19 cellular contexts compared by ENCODE assay signal in genomic region chr3:4334548-4334947, GRCh38. TPM values are rescaled to one million over a fixed set of nuclear protein-coding genes. Genes with fewer than 3 reads are reported as not detected.
DNase-seq lines count a peak whose midpoint lies in the region; ATAC-seq and TF ChIP-seq lines count a peak whose summit lies in the region.
"Had no signal": no experiment of that assay in that cellular context is flagged by ENCODE, and none has a peak within 500 bp of the region (broad histone marks: within the 10 kb centered on the region; RNA-seq: fewer than 3 reads in every experiment).

No MANE protein-coding gene starts in this region.

- no peak overlapping the region for H3K4me2 ChIP-seq in GM23338

- peaks cover 12% of the 10 kb centered on the region for H3K36me3 Mint-ChIP-seq in GM23338 (ENCODE audit: low read depth)
- H3K36me3 Mint-ChIP-seq in WTC11 = peaks cover 10% of the 10 kb centered on the region
- H3K36me3 Mint-ChIP-seq: activated naive CD4-positive, alpha-beta T cell treated with anti-CD3 and anti-CD28 coated beads, Interleukin-2, amount 10 ng/mL, durations not matched to agents 7 days and 5 days had no signal

- H4K20me1 ChIP-seq in GM23338 (replicated peaks; ENCODE audit: insufficient read depth) = no peaks in the 10 kb centered on the region

- H3K9me3 Mint-ChIP-seq in GM23338 (peaks cover 10% of the 10 kb centered on the region), WTC11 (peaks cover 15% of the 10 kb centered on the region)

- H3K27me3 Mint-ChIP-seq in GM23338 (ENCODE audit: insufficient read depth, low read depth, poor library complexity) (peaks cover 3% of the 10 kb centered on the region), WTC11 (ENCODE audit: low read depth) (no peaks in the 10 kb centered on the region; the same call in 1 of the 2 replicates)
- H3K27me3 Mint-ChIP-seq: CD8-positive, alpha-beta memory T cell; IgD-negative memory B cell had no signal

- DNase-seq in GM23338 (ENCODE audit: low spot score) = peak; percentile 45
- DNase-seq in WTC11 (ENCODE audit: low spot score) = no peak
- no peak for DNase-seq in foreskin keratinocyte
- no peak for DNase-seq in Peyer's patch
- DNase-seq in AML-193 (lab: John Stamatoyannopoulos, UW) = no peak
- DNase-seq: activated CD4-positive, alpha-beta T cell treated with anti-CD3 and anti-CD28 coated beads for 4 hours; activated naive CD4-positive, alpha-beta T cell treated with anti-CD3 and anti-CD28 coated beads, Interleukin-2, amount 10 ng/mL, durations not matched to agents 7 days and 5 days; CD8-positive, alpha-beta memory T cell; erythroblast; NCI-H524; stimulated activated naive CD4-positive, alpha-beta T cell treated with Interleukin-2 at 50 U/mL for 16 hours; T1000; transverse colon had no signal

- H2AFZ ChIP-seq in GM23338 = no peak overlapping the region

- H3K4me3 ChIP-seq in GM23338 (no peak overlapping the region), Peyer's patch (no peak overlapping the region)
- H3K4me3 ChIP-seq: SJSA1, transverse colon had no signal

- H3K4me1 Mint-ChIP-seq in GM23338 = peaks cover 35% of the 10 kb centered on the region
- H3K4me1 Mint-ChIP-seq in WTC11 = peaks cover 48% of the 10 kb centered on the region
- H3K4me1 Mint-ChIP-seq: activated naive CD4-positive, alpha-beta T cell treated with anti-CD3 and anti-CD28 coated beads, Interleukin-2, amount 10 ng/mL, durations not matched to agents 7 days and 5 days; CD8-positive, alpha-beta memory T cell; IgD-negative memory B cell; mesothelial cell of epicardium had no signal

- CTCF ChIA-PET in WTC11 (lab: Charles Lee) = interaction anchor here (0.9 to 3.0 kb wide), 2 partner anchors 16 to 377 kb away, joined by 3 to 13 read pairs; no protein-coding TSS in a partner anchor

- H3K36me3 ChIP-seq in GM23338 (ENCODE audit: insufficient read depth) (no peaks in the 10 kb centered on the region; the same call in 1 of the 2 replicates), Peyer's patch (no peaks in the 10 kb centered on the region)
- H3K36me3 ChIP-seq: SJSA1, transverse colon had no signal

- H3K27ac Mint-ChIP-seq in GM23338 = no peak overlapping the region
- H3K27ac Mint-ChIP-seq in WTC11 = peak overlapping the region; percentile 86; the same call in 1 of the 2 replicates
- H3K27ac Mint-ChIP-seq: activated naive CD4-positive, alpha-beta T cell treated with anti-CD3 and anti-CD28 coated beads, Interleukin-2, amount 10 ng/mL, durations not matched to agents 7 days and 5 days; CD8-positive, alpha-beta memory T cell; IgD-negative memory B cell; mesothelial cell of epicardium had no signal

- ATAC-seq in GM23338 = peak; percentile 49
- peak; percentile 58 for ATAC-seq in WTC11
- ATAC-seq in foreskin keratinocyte = no peak
- ATAC-seq in HG02885 (IDR thresholded peaks at IDR 0.05; ENCODE audit: poor library complexity, unreplicated experiment) = no peak
- ATAC-seq in HG02759 (IDR thresholded peaks at IDR 0.05; ENCODE audit: unreplicated experiment) = no peak

- POLR2A ChIA-PET in WTC11 (lab: Charles Lee) = no interaction called here

- no peaks in the 10 kb centered on the region for H3K9me2 ChIP-seq in GM23338 (ENCODE audit: insufficient read depth)

- no peaks in the 10 kb centered on the region for H3K9me3 ChIP-seq in Peyer's patch
- H3K9me3 ChIP-seq: SJSA1, transverse colon had no signal

- no peaks in the 10 kb centered on the region for H3K27me3 ChIP-seq in GM23338 (ENCODE audit: insufficient read depth)
- H3K27me3 ChIP-seq in foreskin keratinocyte = no peaks in the 10 kb centered on the region
- H3K27me3 ChIP-seq in Peyer's patch = no peaks in the 10 kb centered on the region
- H3K27me3 ChIP-seq: SJSA1, transverse colon had no signal

- no peak overlapping the region for H3K4me3 Mint-ChIP-seq in GM23338
- H3K4me3 Mint-ChIP-seq in WTC11 = no peak overlapping the region
- H3K4me3 Mint-ChIP-seq: activated naive CD4-positive, alpha-beta T cell treated with anti-CD3 and anti-CD28 coated beads, Interleukin-2, amount 10 ng/mL, durations not matched to agents 7 days and 5 days; CD8-positive, alpha-beta memory T cell; IgD-negative memory B cell; mesothelial cell of epicardium had no signal

- H3F3A ChIP-seq in GM23338 (replicated peaks; ENCODE audit: low read depth) = no peaks in the 10 kb centered on the region

- TF ChIP-seq CTCF in 22Rv1 (IDR thresholded peaks at IDR 0.05) (0 out of 2 replicates have a peak, but pooled peaks have one; percentile 18), GM23338 (conservative IDR thresholded peaks at IDR 0.05; ENCODE audit: low read depth in 2 of 2) (peak; percentile 47 to 53), WTC11 (IDR thresholded peaks at IDR 0.05) (no peak), foreskin keratinocyte (conservative IDR thresholded peaks at IDR 0.05) (peak; percentile 33), Peyer's patch (IDR thresholded peaks at IDR 0.05) (no peak)

- no peak for TF ChIP-seq POLR2A in Peyer's patch (IDR thresholded peaks at IDR 0.05)

- no peaks in the 10 kb centered on the region for H3K79me2 ChIP-seq in GM23338 (replicated peaks; ENCODE audit: insufficient read depth)

- H3K4me1 ChIP-seq in GM23338 (ENCODE audit: insufficient read depth) (peaks cover 23% of the 10 kb centered on the region), foreskin keratinocyte (no peaks in the 10 kb centered on the region), Peyer's patch (no peaks in the 10 kb centered on the region)
- H3K4me1 ChIP-seq: SJSA1, transverse colon had no signal

- H3K27ac ChIP-seq in 22Rv1 = no peak overlapping the region
- no peak overlapping the region for H3K27ac ChIP-seq in GM23338 (ENCODE audit: low read depth)
- no peak overlapping the region for H3K27ac ChIP-seq in foreskin keratinocyte
- H3K27ac ChIP-seq in Peyer's patch = no peak overlapping the region
- H3K27ac ChIP-seq: SJSA1, transverse colon had no signal

TF ChIP-seq in GM23338, 12 proteins besides CTCF, POLR2A, EP300 and RAD21:
- no peak for TF ChIP-seq EZH2phosphoT487 (IDR thresholded peaks at IDR 0.05; ENCODE audit: unreplicated experiment)
- TF ChIP-seq CREB1 (CRISPR knock-in tag; IDR thresholded peaks at IDR 0.05; ENCODE audit: low read depth) = no peak

TF ChIP-seq in WTC11, 78 proteins besides CTCF, POLR2A, EP300 and RAD21:
- TF ChIP-seq JAZF1 (CRISPR knock-in tag; IDR thresholded peaks at IDR 0.05) (no peak), ZNF317 (CRISPR knock-in tag; IDR thresholded peaks at IDR 0.05; ENCODE audit: borderline replicate concordance, low read depth) (no peak), SMAD3 (CRISPR knock-in tag; IDR thresholded peaks at IDR 0.05; ENCODE audit: borderline replicate concordance) (no peak), SOX15 (CRISPR knock-in tag; IDR thresholded peaks at IDR 0.05) (no peak), TP53 (CRISPR knock-in tag; IDR thresholded peaks at IDR 0.05) (no peak), USF1 (CRISPR knock-in tag; IDR thresholded peaks at IDR 0.05) (no peak), ETV6 (CRISPR knock-in tag; IDR thresholded peaks at IDR 0.05) (no peak)

RNA-seq across cellular contexts. Expression of gene SETMAR, which starts 31.4 kb away (rescaled TPM):
- total RNA-seq in GM23338 (2014; rRNA removed; shearing (Covaris generic)) = 14.6 and 19.8 TPM in 2 replicates
- polyA plus RNA-seq in GM23338 (2016; fragmentation: Nextera tagmentation; extraction: Ambion mirVana) (11.2 and 12.9 TPM in 2 replicates), foreskin keratinocyte (8.3 and 9.3 TPM in 2 replicates)
- total RNA-seq in WTC11 (2021) (11.6 to 15.0 TPM (median 14.7 TPM) in 3 replicates), foreskin keratinocyte (9.8 and 11.5 TPM in 2 replicates), Peyer's patch (10 to 100 TPM in 2 of 4 donors, 1 to 10 TPM in 2; 5.6 to 28.9 (median 16.2) TPM)

Comparison
In these comparisons a context has a peak if more than half of its experiments do, and no peak if none do; other contexts are left out.
1. CTCF ChIP-seq: peak in 22Rv1 (single experiment), GM23338 (2 of 2) and foreskin keratinocyte (single experiment); none in WTC11 (single experiment) and Peyer's patch (0 of 6).
2. ATAC-seq: peak in GM23338 (single experiment) and WTC11 (single experiment); none in foreskin keratinocyte (single experiment), HG02885 (single experiment) and HG02759 (single experiment).